In genomic region chr2:186429095-186429494, GRCh38 we compare ENCODE assay signal across 13 cellular contexts.
"Had no signal": no experiment of that assay in that cellular context is flagged by ENCODE, and none has a peak within 500 bp of the region (broad histone marks: within the 10 kb centered on the region; RNA-seq: fewer than 3 reads in every experiment).

No MANE protein-coding gene starts in this region.

- ATAC-seq: gastrocnemius medialis; stimulated activated memory B cell treated with anti-CD40 and anti-IgM and Interleukin-4, amounts not matched to agents 10 μg/mL and 1 μg/mL and 100 μg/mL, for 72 hours had no signal

- H3K36me3 ChIP-seq: brain microvascular endothelial cell, gastrocnemius medialis, neural progenitor cell, pancreas, transverse colon had no signal

- H3K27ac ChIP-seq: brain microvascular endothelial cell, gastrocnemius medialis, neural progenitor cell, pancreas, transverse colon had no signal

- H3K4me1 ChIP-seq: gastrocnemius medialis, neural progenitor cell, pancreas had no signal

- DNase-seq: activated CD4-positive, alpha-beta T cell treated with anti-CD3 and anti-CD28 coated beads, Interleukin-2, amount 50 U/mL, for 1 hour; amygdala; brain microvascular endothelial cell; dermis blood vessel endothelial cell; endodermal cell; gastrocnemius medialis; kidney; pancreas; retina; transverse colon had no signal

- H3K4me2 ChIP-seq: neural progenitor cell had no signal

- H3K9me3 ChIP-seq: gastrocnemius medialis, pancreas, transverse colon had no signal

- H3K27me3 ChIP-seq: brain microvascular endothelial cell, gastrocnemius medialis, neural progenitor cell, pancreas, transverse colon had no signal

- H3K9ac ChIP-seq: neural progenitor cell had no signal

- H2AFZ ChIP-seq: neural progenitor cell had no signal

- H3K4me3 ChIP-seq: gastrocnemius medialis, neural progenitor cell, pancreas, skin epidermis, transverse colon had no signal
